Comparison of ENCODE assay signal across 34 cellular contexts in the genomic region with DNA sequence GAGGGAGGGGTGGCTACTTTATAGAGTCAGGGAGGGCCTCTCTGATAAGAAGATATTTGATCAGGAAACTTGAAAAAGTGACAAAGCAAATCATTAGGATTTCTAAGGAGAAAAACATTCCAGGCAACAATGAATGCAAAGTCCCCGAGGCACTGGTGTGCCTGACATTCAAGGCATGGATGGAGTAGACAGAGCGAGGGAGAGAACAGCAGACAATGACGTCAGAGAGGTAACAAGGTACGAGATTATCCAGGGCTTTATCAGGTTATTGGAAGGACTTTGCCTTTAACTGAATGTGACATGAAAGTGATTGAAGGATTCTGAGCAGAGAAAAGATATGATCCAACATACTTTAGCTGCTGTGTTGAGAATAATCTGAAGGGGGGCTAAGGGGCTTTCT.
"Had no signal": no experiment of that assay in that cellular context is flagged by ENCODE, and none has a peak within 500 bp of the region (broad histone marks: within the 10 kb centered on the region; RNA-seq: fewer than 3 reads in every experiment).

No MANE protein-coding gene starts in this region.

- H3K27me3 Mint-ChIP-seq: activated CD4-positive, alpha-beta T cell treated with anti-CD3 and anti-CD28 coated beads, Interleukin-2, amount 10 ng/mL, durations not matched to agents 24 days and 14 days; activated CD8-positive, alpha-beta T cell treated with anti-CD3 and anti-CD28 coated beads for 36 hours; activated naive CD4-positive, alpha-beta T cell treated with anti-CD3 and anti-CD28 coated beads, Interleukin-2, amount 50 U/mL, for 24 hours; activated naive CD8-positive, alpha-beta T cell treated with anti-CD3 and anti-CD28 coated beads, Interleukin-2, amount 10 ng/mL, durations not matched to agents 7 days and 5 days; activated T-helper 17 cell treated with anti-CD3 and anti-CD28 coated beads, Interleukin-2, amount 50 U/mL, for 72 hours had no signal

- H3K4me3 Mint-ChIP-seq: activated CD4-positive, alpha-beta T cell treated with anti-CD3 and anti-CD28 coated beads, Interleukin-2, amount 10 ng/mL, durations not matched to agents 24 days and 14 days; activated CD8-positive, alpha-beta T cell treated with anti-CD3 and anti-CD28 coated beads for 36 hours; activated naive CD4-positive, alpha-beta T cell treated with anti-CD3 and anti-CD28 coated beads, Interleukin-2, amount 50 U/mL, for 24 hours; activated naive CD8-positive, alpha-beta T cell treated with anti-CD3 and anti-CD28 coated beads, Interleukin-2, amount 10 ng/mL, durations not matched to agents 7 days and 5 days; activated T-cell treated with anti-CD3 and anti-CD28 coated beads, Interleukin-2, amount 50 U/mL, for 72 hours; activated T-helper 17 cell treated with anti-CD3 and anti-CD28 coated beads, Interleukin-2, amount 50 U/mL, for 72 hours had no signal

- DNase-seq: activated CD4-positive, alpha-beta T cell treated with anti-CD3 and anti-CD28 coated beads, Interleukin-2, amount 10 ng/mL, durations not matched to agents 24 days and 14 days; activated CD4-positive, alpha-beta T cell treated with anti-CD3 and anti-CD28 coated beads, Interleukin-2, amount 50 U/mL, for 4 hours; activated CD4-positive, CD25-positive, alpha-beta regulatory T cell; activated CD8-positive, alpha-beta T cell treated with anti-CD3 and anti-CD28 coated beads for 36 hours; activated effector memory CD4-positive, alpha-beta T cell treated with anti-CD3 and anti-CD28 coated beads, Interleukin-2, amount 50 U/mL, for 16 hours; activated naive CD4-positive, alpha-beta T cell treated with Interleukin-2 at 50 U/mL for 16 hours; activated naive CD8-positive, alpha-beta T cell treated with anti-CD3 and anti-CD28 coated beads, Interleukin-2, amount 10 ng/mL, durations not matched to agents 7 days and 5 days; activated T-cell treated with anti-CD3 and anti-CD28 coated beads, Interleukin-2, amount 50 U/mL, for 1 hour; activated T-cell treated with anti-CD3 and anti-CD28 coated beads, Interleukin-2, amount 50 U/mL, for 72 hours; adrenal gland; body of pancreas; Karpas-422; KBM-7; MG63; NCI-H1048; NCI-H1436 treated with DMSO at 0.1 percent for 48 hours; NCI-H187; NCI-H2029 treated with DMSO at 0.1 percent for 48 hours; NCI-H2107; NCI-H2171; NCI-H510A; NCI-H526; NCI-H748 treated with DMSO at 0.1 percent for 48 hours; NK-92 treated with Interleukin-12 subunit alpha and Interleukin-12 subunit beta, amount 100 ng/mL, for 24 hours; PC-3; Peyer's patch; RPMI8226; T1000; WERI-Rb-1 had no signal

- H3K9me3 Mint-ChIP-seq: activated CD4-positive, alpha-beta T cell treated with anti-CD3 and anti-CD28 coated beads, Interleukin-2, amount 10 ng/mL, durations not matched to agents 24 days and 14 days; activated CD8-positive, alpha-beta T cell treated with anti-CD3 and anti-CD28 coated beads for 36 hours; activated naive CD4-positive, alpha-beta T cell treated with anti-CD3 and anti-CD28 coated beads, Interleukin-2, amount 50 U/mL, for 24 hours; activated naive CD8-positive, alpha-beta T cell treated with anti-CD3 and anti-CD28 coated beads, Interleukin-2, amount 10 ng/mL, durations not matched to agents 7 days and 5 days; activated T-cell treated with anti-CD3 and anti-CD28 coated beads, Interleukin-2, amount 50 U/mL, for 72 hours; activated T-helper 17 cell treated with anti-CD3 and anti-CD28 coated beads, Interleukin-2, amount 50 U/mL, for 72 hours had no signal

- H3K4me1 ChIP-seq: adrenal gland, body of pancreas, breast epithelium, Peyer's patch had no signal

- ATAC-seq: activated CD8-positive, alpha-beta T cell treated with anti-CD3 and anti-CD28 coated beads for 36 hours; activated T-cell treated with anti-CD3 and anti-CD28 coated beads, Interleukin-2, amount 50 U/mL, for 72 hours; activated T-helper 17 cell treated with anti-CD3 and anti-CD28 coated beads, Interleukin-2, amount 50 U/mL, for 72 hours; body of pancreas; PC-3 had no signal

- H3K9me3 ChIP-seq: adrenal gland, body of pancreas, breast epithelium, MG63, Peyer's patch had no signal

- H3K4me3 ChIP-seq: adrenal gland, body of pancreas, breast epithelium, MG63, Peyer's patch, SK-N-MC had no signal

- H3K27ac Mint-ChIP-seq: activated CD4-positive, alpha-beta T cell treated with anti-CD3 and anti-CD28 coated beads, Interleukin-2, amount 10 ng/mL, durations not matched to agents 24 days and 14 days; activated CD8-positive, alpha-beta T cell treated with anti-CD3 and anti-CD28 coated beads for 36 hours; activated naive CD4-positive, alpha-beta T cell treated with anti-CD3 and anti-CD28 coated beads, Interleukin-2, amount 50 U/mL, for 24 hours; activated naive CD8-positive, alpha-beta T cell treated with anti-CD3 and anti-CD28 coated beads, Interleukin-2, amount 10 ng/mL, durations not matched to agents 7 days and 5 days; activated T-cell treated with anti-CD3 and anti-CD28 coated beads, Interleukin-2, amount 50 U/mL, for 72 hours; activated T-helper 17 cell treated with anti-CD3 and anti-CD28 coated beads, Interleukin-2, amount 50 U/mL, for 72 hours had no signal

- H3K4me1 Mint-ChIP-seq: activated CD4-positive, alpha-beta T cell treated with anti-CD3 and anti-CD28 coated beads, Interleukin-2, amount 10 ng/mL, durations not matched to agents 24 days and 14 days; activated naive CD4-positive, alpha-beta T cell treated with anti-CD3 and anti-CD28 coated beads, Interleukin-2, amount 50 U/mL, for 24 hours; activated naive CD8-positive, alpha-beta T cell treated with anti-CD3 and anti-CD28 coated beads, Interleukin-2, amount 10 ng/mL, durations not matched to agents 7 days and 5 days; activated T-helper 17 cell treated with anti-CD3 and anti-CD28 coated beads, Interleukin-2, amount 50 U/mL, for 72 hours had no signal

- H3K27ac ChIP-seq: adrenal gland, body of pancreas, breast epithelium, Peyer's patch, SK-N-MC, WERI-Rb-1 had no signal

- H3K27me3 ChIP-seq: adrenal gland, body of pancreas, breast epithelium, MG63, Peyer's patch had no signal

- FAIRE-seq: astrocyte had no signal
